ENCODE assay signal across 8 cellular contexts in genomic region chr17:38824899-38825761, GRCh38. TPM values are rescaled to one million over a fixed set of nuclear protein-coding genes. Genes with fewer than 3 reads are reported as not detected.
A peak's percentile ranks its signal among the peaks of the same experiment; 100 is the strongest.
DNase-seq lines count a peak whose midpoint lies in the region; ATAC-seq, FAIRE-seq and TF ChIP-seq lines count a peak whose summit lies in the region.

Gene CWC25, minus strand, starts transcription at chr17:38825321. Its CDS starts 138 bp downstream, at chr17:38825183.

- H3K27me3 ChIP-seq in BE2C (no peaks in the 10 kb centered on the region), HepG2 (ENCODE audit: control insufficient read depth in 1 of 2, insufficient read depth in 2 of 2, low read length in 2 of 2) (peaks cover 0 to 4% of the 10 kb centered on the region in 2 experiments; a peak in 1 of 5 replicates)

- peaks cover 29% of the 10 kb centered on the region for H3K4me1 Mint-ChIP-seq in dendritic cell treated with granulocyte-macrophage colony-stimulating factor and Interleukin-4, amounts not matched to agents 40 ng/mL and 50 ng/mL, for 4 days (ENCODE audit: low read depth)

- TF ChIP-seq EP300 in HepG2 (IDR thresholded peaks at IDR 0.05; ENCODE audit: low read depth in 2 of 2, low read length in 2 of 2) (peak; percentile 68 to 96; a peak in 3 of 4 replicates), HepG2 (CRISPR knock-in tag; IDR thresholded peaks at IDR 0.05; ENCODE audit: borderline replicate concordance) (peak; percentile 72; the same call in 1 of the 2 replicates)

- WGBS in HepG2 (ENCODE audit: low lambda C conversion rate) = under 1% methylated on average over 46 of the region's 55 CpGs

- TF ChIP-seq CTCF in BE2C (IDR thresholded peaks at IDR 0.05; ENCODE audit: low read depth, low read length) = no peak
- no peak; the same call in 1 of the 2 replicates for TF ChIP-seq CTCF in HepG2 (CRISPR knock-in tag; IDR thresholded peaks at IDR 0.05)

- peaks cover 24% of the 10 kb centered on the region for H3K79me2 ChIP-seq in HepG2 (ENCODE audit: insufficient read depth, low read length)

- CTCF ChIA-PET in HepG2 (lab: Yijun Ruan, JAX; ENCODE audit: low intra/inter-chr PET ratio, low total read pairs) = no interaction called here

- intact Hi-C loops in dendritic cell treated with granulocyte-macrophage colony-stimulating factor and Interleukin-4, amounts not matched to agents 40 ng/mL and 50 ng/mL, for 4 days (cut with micrococcal nuclease) = loop anchor here (1.0 to 10.0 kb wide), 4 partner anchors 24 to 80 kb away; partner anchors contain the start of genes LASP1 and RPL23
- intact Hi-C loops in HepG2 (cut with micrococcal nuclease; ENCODE audit: unreplicated experiment) = loop anchor here (1.0 kb wide), 2 partner anchors 28 to 40 kb away; partner anchors contain the start of gene RPL23

- peak within 1 kb of the TSS; percentile 99 for H3K9ac ChIP-seq in HepG2 (ENCODE audit: insufficient read depth, low read depth, low read length)

- H2AFZ ChIP-seq in HepG2 (ENCODE audit: low read length) = peak within 1 kb of the TSS; percentile 22

- peak; percentile 92 for DNase-seq in BE2C
- DNase-seq in NCI-H774 (lab: John Stamatoyannopoulos, UW) = peak; percentile 95
- peak; percentile 91 to 96 for DNase-seq in activated CD4-positive, alpha-beta T cell treated with anti-CD3 and anti-CD28 coated beads, Interleukin-2, amount 50 U/mL, for 4 hours
- peak; percentile 93 for DNase-seq in HepG2 (ENCODE audit: low spot score)
- peak; percentile 99 for DNase-seq in stimulated activated CD4-positive, alpha-beta T cell treated with anti-CD3 and anti-CD28 coated beads, Interleukin-2, amount 100 ng/mL, for 48 hours

- peak within 1 kb of the TSS; percentile 100 for H3K27ac Mint-ChIP-seq in dendritic cell treated with granulocyte-macrophage colony-stimulating factor and Interleukin-4, amounts not matched to agents 40 ng/mL and 50 ng/mL, for 4 days

- TF ChIP-seq POLR2A in HepG2 (IDR thresholded peaks at IDR 0.05; ENCODE audit: insufficient read depth in 1 of 2, low read depth in 2 of 2, low read length in 2 of 2) = peak; percentile 97 to 98

- POLR2A ChIA-PET in HepG2 (lab: Yijun Ruan, JAX) = interaction anchor here (0.7 to 5.0 kb wide), 15 partner anchors 9 to 375 kb away, joined by 3 to 50 read pairs (median 5); partner anchors contain the start of genes LASP1, PIP4K2B, PSMB3 and RPL19

- H3K36me3 ChIP-seq in BE2C (peaks cover 13% of the 10 kb centered on the region), HepG2 (replicated peaks in 1 of 2; ENCODE audit: control insufficient read depth in 1 of 2, insufficient read depth in 2 of 2, low read length in 2 of 2) (peaks cover 10 to 14% of the 10 kb centered on the region in 2 experiments)

- peak within 1 kb of the TSS; percentile 95 for H3K4me2 ChIP-seq in HepG2 (ENCODE audit: low read depth, low read length)

- peaks cover 43% of the 10 kb centered on the region for H3K36me3 Mint-ChIP-seq in dendritic cell treated with granulocyte-macrophage colony-stimulating factor and Interleukin-4, amounts not matched to agents 40 ng/mL and 50 ng/mL, for 4 days (ENCODE audit: low read depth)

- H3K4me3 ChIP-seq in BE2C (ENCODE audit: low read depth, low read length) (peak within 1 kb of the TSS; percentile 99), HepG2 (replicated peaks in 1 of 3; ENCODE audit: insufficient read depth in 1 of 3, low read depth in 2 of 3, low read length in 3 of 3) (peak within 1 kb of the TSS; percentile 91 to 100 (median 93))

- FAIRE-seq in HepG2 (lab: Jason Lieb, UNC) = no peak

- H3K27me3 Mint-ChIP-seq in dendritic cell treated with granulocyte-macrophage colony-stimulating factor and Interleukin-4, amounts not matched to agents 40 ng/mL and 50 ng/mL, for 4 days = peaks cover 3% of the 10 kb centered on the region

- peak within 1 kb of the TSS; percentile 98 for H3K4me3 Mint-ChIP-seq in dendritic cell treated with granulocyte-macrophage colony-stimulating factor and Interleukin-4, amounts not matched to agents 40 ng/mL and 50 ng/mL, for 4 days

- H3K4me1 ChIP-seq in BE2C (no peaks in the 10 kb centered on the region; the same call in 1 of the 2 replicates), HepG2 (ENCODE audit: insufficient read depth, low read length) (peaks cover 21% of the 10 kb centered on the region)

- H3K27ac ChIP-seq in HepG2 (ENCODE audit: extremely low read length, insufficient read depth, low read length) = peak within 1 kb of the TSS; percentile 98

- TF ChIP-seq RAD21 in HepG2 (CRISPR knock-in tag; IDR thresholded peaks at IDR 0.05) = peak; percentile 70

- no peaks in the 10 kb centered on the region for H4K20me1 ChIP-seq in HepG2 (ENCODE audit: insufficient read depth, low read length)

- H3K9me3 ChIP-seq in BE2C = no peaks in the 10 kb centered on the region
- H3K9me3 ChIP-seq in HepG2 (ENCODE audit: low read length) = no peaks in the 10 kb centered on the region

- ATAC-seq in GM19351 (IDR thresholded peaks at IDR 0.05; ENCODE audit: unreplicated experiment) (peak; percentile 77), HG03565 (IDR thresholded peaks at IDR 0.05; ENCODE audit: unreplicated experiment) (peak; percentile 87), HepG2 (peak; percentile 84)

- in situ Hi-C loops in HepG2 (cut with HindIII; ENCODE audit: extremely low pct_ligation_motif_present, low pct_unique_long_range_greater_than_20kb) = no loop called here

- BruUV-seq in HepG2 (replicated peaks; lab: Mats Ljungman, UMichigan) = TSS peak; percentile 78

- H3K9me3 Mint-ChIP-seq in dendritic cell treated with granulocyte-macrophage colony-stimulating factor and Interleukin-4, amounts not matched to agents 40 ng/mL and 50 ng/mL, for 4 days = no peaks in the 10 kb centered on the region

TF ChIP-seq in HepG2, 621 proteins besides CTCF, POLR2A, EP300 and RAD21 (continues in another document):
- TF ChIP-seq KLF15 (CRISPR knock-in tag; IDR thresholded peaks at IDR 0.05; ENCODE audit: borderline replicate concordance) (no peak), THRA (CRISPR knock-in tag; IDR thresholded peaks at IDR 0.05; ENCODE audit: borderline replicate concordance) (peak; percentile 73), ZNF101 (CRISPR knock-in tag; IDR thresholded peaks at IDR 0.05; ENCODE audit: borderline replicate concordance, low read depth) (peak; percentile 55; the same call in 1 of the 2 replicates), CEBPZ (IDR thresholded peaks at IDR 0.05; ENCODE audit: low read length) (no peak)

RNA-seq across cellular contexts. Expression of gene CWC25, which starts in this region (rescaled TPM):
- polyA plus RNA-seq in BE2C (2012; ENCODE audit: insufficient read depth, insufficient read length, low read depth) = 30.8 TPM
- total RNA-seq in HepG2 (2016; rRNA removed; fragmentation: Illumina TruSeq; extraction: Trizol) = 12.7 and 15.6 TPM in 2 replicates
- total RNA-seq in HepG2 (2016; cell fraction: cytosol; rRNA removed; fragmentation: Illumina TruSeq; extraction: Trizol; ENCODE audit: low read depth) = 3.7 and 5.9 TPM in 2 replicates
- 12.1 and 16.1 TPM in 2 replicates for total RNA-seq in HepG2 (2016; cell fraction: insoluble cytoplasmic fraction; rRNA removed; fragmentation: Illumina TruSeq; extraction: Trizol)
- 4.9 and 5.9 TPM in 2 replicates for total RNA-seq in HepG2 (2016; cell fraction: membrane; rRNA removed; fragmentation: Illumina TruSeq; extraction: Trizol)
- total RNA-seq in HepG2 (2016; cell fraction: nucleus; rRNA removed; fragmentation: Illumina TruSeq; extraction: Trizol) = 16.2 and 16.8 TPM in 2 replicates
- 20.6 and 22.7 TPM in 2 replicates for polyA plus RNA-seq in HepG2 (2011; rRNA removed)
- 8.0 and 10.1 TPM in 2 replicates for polyA plus RNA-seq in HepG2 (2011; cell fraction: cytosol; rRNA removed)
- 75.8 and 78.0 TPM in 2 replicates for polyA plus RNA-seq in HepG2 (2011; cell fraction: nucleus; rRNA removed)
- polyA plus RNA-seq in HepG2 (2012) = 13.3 and 15.9 TPM in 2 replicates
- polyA plus RNA-seq in HepG2 (2016; cell fraction: cytosol; fragmentation: Illumina TruSeq; extraction: Trizol; ENCODE audit: low read depth) = 1.3 and 1.4 TPM in 2 replicates
- polyA plus RNA-seq in HepG2 (2016; cell fraction: insoluble cytoplasmic fraction; fragmentation: Illumina TruSeq; extraction: Trizol; ENCODE audit: low read depth) = 13.2 and 13.4 TPM in 2 replicates
- polyA plus RNA-seq in HepG2 (2016; cell fraction: membrane; fragmentation: Illumina TruSeq; extraction: Trizol; ENCODE audit: low read depth) = 2.8 and 3.3 TPM in 2 replicates
- 51.8 and 58.8 TPM in 2 replicates for polyA plus RNA-seq in HepG2 (2016; cell fraction: nucleus; fragmentation: Illumina TruSeq; extraction: Trizol; ENCODE audit: insufficient read depth, low read depth)
- 7.6 and 11.6 TPM in 2 replicates for polyA minus RNA-seq in HepG2 (2011; rRNA and poly(A)+ RNA removed; ENCODE audit: low replicate concordance)
- 3.6 and 4.1 TPM in 2 replicates for polyA minus RNA-seq in HepG2 (2011; cell fraction: cytosol; rRNA and poly(A)+ RNA removed)
- polyA minus RNA-seq in HepG2 (2011; cell fraction: nucleus; rRNA and poly(A)+ RNA removed) = 18.3 TPM in 2 replicates

Comparison
In these comparisons a context has a peak if more than half of its experiments do, and no peak if none do; other contexts are left out.
1. Peak in every context shown above with its lines: DNase-seq, ATAC-seq, H3K4me3 ChIP-seq and H3K27ac ChIP-seq.